In genomic region chr15:66115568-66116206, GRCh38 we compare ENCODE assay signal across 13 cellular contexts.
DNase-seq lines count a peak whose midpoint lies in the region; ATAC-seq and TF ChIP-seq lines count a peak whose summit lies in the region.
"Had no signal": no experiment of that assay in that cellular context is flagged by ENCODE, and none has a peak within 500 bp of the region (broad histone marks: within the 10 kb centered on the region; RNA-seq: fewer than 3 reads in every experiment).

No MANE protein-coding gene starts in this region.

- no peaks in the 10 kb centered on the region for H3K9me3 ChIP-seq in suprapubic skin
- H3K9me3 ChIP-seq: SJCRH30 had no signal

- TF ChIP-seq CTCF in suprapubic skin (IDR thresholded peaks at IDR 0.05) = no peak
- no peak for TF ChIP-seq CTCF in coronary artery (IDR thresholded peaks at IDR 0.05)

- H3K36me3 Mint-ChIP-seq in central memory CD8-positive, alpha-beta T cell (ENCODE audit: insufficient read depth) = no peaks in the 10 kb centered on the region

- H3K4me3 Mint-ChIP-seq in central memory CD8-positive, alpha-beta T cell = no peak overlapping the region

- peak overlapping the region; percentile 67 for H3K27ac Mint-ChIP-seq in central memory CD8-positive, alpha-beta T cell (ENCODE audit: low read depth)

- ATAC-seq in central memory CD8-positive, alpha-beta T cell (replicated peaks; ENCODE audit: extremely low read depth, poor library complexity, severe bottlenecking) = peak; percentile 91

- H3K4me3 ChIP-seq in suprapubic skin (no peak overlapping the region), coronary artery (no peak overlapping the region)
- H3K4me3 ChIP-seq: lung, SJCRH30 had no signal

- peaks cover 3% of the 10 kb centered on the region for H3K27me3 ChIP-seq in suprapubic skin
- H3K27me3 ChIP-seq: SJCRH30 had no signal

- no peak for TF ChIP-seq POLR2A in suprapubic skin (IDR thresholded peaks at IDR 0.05)

- peaks cover 33% of the 10 kb centered on the region for H3K27me3 Mint-ChIP-seq in central memory CD8-positive, alpha-beta T cell

- TF ChIP-seq EP300 in suprapubic skin (IDR thresholded peaks at IDR 0.05) = no peak

- DNase-seq in activated gamma-delta T cell treated with Interleukin-2 at 50 U/mL for 16 hours (peak; percentile 20), activated gamma-delta T cell (lab: John Stamatoyannopoulos, UW) (no peak), T follicular helper cell (ENCODE audit: low read depth) (peak; percentile 25), suprapubic skin (ENCODE audit: low spot score in 2 of 2) (no peak), SIG-M5 (lab: John Stamatoyannopoulos, UW) (no peak), coronary artery (ENCODE audit: low spot score) (no peak), NCI-H1048 (lab: John Stamatoyannopoulos, UW) (no peak)
- DNase-seq in central memory CD8-positive, alpha-beta T cell (ENCODE audit: low spot score in 2 of 2) = peak in 1 of 2 donors; percentile 50
- DNase-seq: NCI-H2081, SJCRH30 had no signal

- 54% methylated on average over 18 of the region's 18 CpGs for WGBS in suprapubic skin

- peak overlapping the region; percentile 19 for H3K27ac ChIP-seq in suprapubic skin
- H3K27ac ChIP-seq in coronary artery = no peak overlapping the region
- H3K27ac ChIP-seq: C4-2B, foreskin keratinocyte, SJCRH30 had no signal

- no peaks in the 10 kb centered on the region for H3K36me3 ChIP-seq in suprapubic skin
- H3K36me3 ChIP-seq: SJCRH30 had no signal

- H3K9me3 Mint-ChIP-seq in central memory CD8-positive, alpha-beta T cell = no peaks in the 10 kb centered on the region

- peaks cover 10% of the 10 kb centered on the region for H3K4me1 ChIP-seq in suprapubic skin
- H3K4me1 ChIP-seq: foreskin keratinocyte, SJCRH30 had no signal

- no peaks in the 10 kb centered on the region for H3K4me1 Mint-ChIP-seq in central memory CD8-positive, alpha-beta T cell

Comparison
In these comparisons a context has a peak if more than half of its experiments do, and no peak if none do; other contexts are left out.
1. DNase-seq: peak in activated gamma-delta T cell treated with Interleukin-2 at 50 U/mL for 16 hours (single experiment) and T follicular helper cell (single experiment); none in activated gamma-delta T cell (single experiment), suprapubic skin (0 of 2), SIG-M5 (single experiment), coronary artery (single experiment) and NCI-H1048 (single experiment).